ENCODE assay signal across 1 cellular context in the genomic region with DNA sequence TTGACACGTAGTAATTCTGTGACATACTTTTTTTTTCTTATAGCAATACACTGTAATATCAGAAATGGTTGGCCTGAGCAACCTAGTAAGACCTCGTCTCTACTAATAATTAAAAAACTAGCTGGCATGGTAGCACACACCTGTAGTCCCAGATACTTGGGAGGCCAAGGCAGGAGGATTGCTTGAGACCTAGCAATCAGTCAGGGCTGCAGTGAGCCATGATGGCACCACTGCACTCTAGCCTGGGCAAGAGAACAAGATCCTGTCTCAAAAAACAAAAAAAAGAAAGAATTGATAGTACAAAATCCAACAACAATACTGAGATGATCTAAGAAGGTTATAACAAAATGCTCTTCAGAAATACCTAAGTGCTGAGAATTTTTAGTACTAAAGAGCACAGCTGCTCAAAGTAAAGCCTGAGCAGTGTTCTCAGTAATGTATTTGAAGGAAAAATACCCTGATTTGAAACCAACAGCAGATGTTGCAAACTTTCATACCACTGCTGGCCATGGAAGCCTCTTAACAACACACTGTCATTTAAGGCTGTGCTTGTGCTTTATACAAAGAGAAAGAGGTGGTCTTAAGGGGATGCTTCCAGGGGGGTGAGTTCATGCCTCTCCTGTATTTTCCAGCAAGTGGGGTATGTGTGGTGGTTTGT.
TF ChIP-seq lines count a peak whose summit lies in the region.

No MANE protein-coding gene starts in this region.

TF ChIP-seq in endothelial cell of umbilical vein, 7 proteins besides CTCF, POLR2A, EP300 and RAD21:
- TF ChIP-seq EZH2 (IDR thresholded peaks at IDR 0.05; ENCODE audit: borderline replicate concordance, low read depth, low read length, severe bottlenecking) (no peak), POLR2AphosphoS5 (IDR thresholded peaks at IDR 0.05; ENCODE audit: insufficient read depth, low read depth, low read length) (no peak), FOS (IDR thresholded peaks at IDR 0.05; ENCODE audit: borderline replicate concordance, insufficient read depth, low read length) (no peak), MYC (IDR thresholded peaks at IDR 0.05; ENCODE audit: low read depth, low read length) (no peak), GATA2 (IDR thresholded peaks at IDR 0.05; ENCODE audit: insufficient read depth, insufficient read length, low read depth, low read length) (no peak), JUN (IDR thresholded peaks at IDR 0.05; ENCODE audit: borderline replicate concordance, insufficient read depth, insufficient read length, low read depth) (no peak)
- TF ChIP-seq, protein P1, sequence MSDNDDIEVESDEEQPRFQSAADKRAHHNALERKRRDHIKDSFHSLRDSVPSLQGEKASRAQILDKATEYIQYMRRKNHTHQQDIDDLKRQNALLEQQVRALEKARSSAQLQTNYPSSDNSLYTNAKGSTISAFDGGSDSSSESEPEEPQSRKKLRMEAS (IDR thresholded peaks at IDR 0.05; ENCODE audit: insufficient read depth, insufficient read length): no peak
